ENCODE assay signal across 11 cellular contexts in genomic region chr5:463952-464351, GRCh38. TPM values are rescaled to one million over a fixed set of nuclear protein-coding genes. Genes with fewer than 3 reads are reported as not detected.
DNase-seq lines count a peak whose midpoint lies in the region; ATAC-seq and TF ChIP-seq lines count a peak whose summit lies in the region.
"Had no signal": no experiment of that assay in that cellular context is flagged by ENCODE, and none has a peak within 500 bp of the region (broad histone marks: within the 10 kb centered on the region; RNA-seq: fewer than 3 reads in every experiment).

No MANE protein-coding gene starts in this region.

- peak overlapping the region; percentile 69 for H3K27ac Mint-ChIP-seq in activated T-helper 2 cell treated with anti-CD3 and anti-CD28 coated beads, Interferon-gamma antibody, Interleukin-2, Interleukin-4, amounts not matched to agents 10 μg/mL and 5 μg/mL and 100 μg/mL, durations not matched to agents 14 hours and 24 hours and 36 hours
- H3K27ac Mint-ChIP-seq in naive thymus-derived CD8-positive, alpha-beta T cell: peak overlapping the region; percentile 77 to 97 (median 89)

- H3K27ac ChIP-seq in heart left ventricle (no peak overlapping the region), upper lobe of right lung (no peak overlapping the region)
- H3K27ac ChIP-seq: A549, cardiac muscle cell, ovary had no signal

- H3K4me3 Mint-ChIP-seq in activated T-helper 2 cell treated with anti-CD3 and anti-CD28 coated beads, Interferon-gamma antibody, Interleukin-2, Interleukin-4, amounts not matched to agents 10 μg/mL and 5 μg/mL and 100 μg/mL, durations not matched to agents 14 hours and 24 hours and 36 hours (ENCODE audit: low read depth): peak overlapping the region; percentile 2
- peak overlapping the region in 9 of 10 donors; percentile 46 to 74 (median 58) for H3K4me3 Mint-ChIP-seq in naive thymus-derived CD8-positive, alpha-beta T cell

- DNase-seq in heart left ventricle (peak in 3 of 5 donors; percentile 11 to 49 (median 18)), Right ventricle myocardium inferior (ENCODE audit: missing footprints) (no peak), upper lobe of right lung (peak; percentile 79), NCI-H1092 (lab: John Stamatoyannopoulos, UW) (no peak), OCI-M1 (lab: John Stamatoyannopoulos, UW) (no peak)
- DNase-seq in activated T-helper 2 cell treated with anti-CD3 and anti-CD28 coated beads, Interferon-gamma antibody, Interleukin-2, Interleukin-4, amounts not matched to agents 10 μg/mL and 5 μg/mL and 100 μg/mL, durations not matched to agents 14 hours and 24 hours and 36 hours (ENCODE audit: low spot score): peak; percentile 40
- DNase-seq in naive thymus-derived CD8-positive, alpha-beta T cell: peak; percentile 54 to 92 (median 86)
- DNase-seq: ovary had no signal

- POLR2A ChIA-PET in naive thymus-derived CD8-positive, alpha-beta T cell (lab: Charles Lee): interaction anchor here (0.8 to 1.5 kb wide), 6 partner anchors 8 to 246 kb away, joined by 3 to 7 read pairs (median 3); partner anchors contain the start of genes CCDC127 and SDHA

- peaks cover 36% of the 10 kb centered on the region for H3K4me1 Mint-ChIP-seq in activated T-helper 2 cell treated with anti-CD3 and anti-CD28 coated beads, Interferon-gamma antibody, Interleukin-2, Interleukin-4, amounts not matched to agents 10 μg/mL and 5 μg/mL and 100 μg/mL, durations not matched to agents 14 hours and 24 hours and 36 hours (ENCODE audit: low read depth)
- H3K4me1 Mint-ChIP-seq in naive thymus-derived CD8-positive, alpha-beta T cell: peaks cover 11 to 23% (median 19%) of the 10 kb centered on the region in 4 donors

- 66 to 79% (median 69%) methylated on average over 18 of the region's 18 CpGs for WGBS in heart left ventricle, 4 donors

- no peak overlapping the region for H3K4me3 ChIP-seq in heart left ventricle
- no peak overlapping the region for H3K4me3 ChIP-seq in upper lobe of right lung
- H3K4me3 ChIP-seq: A549, cardiac muscle cell, ovary had no signal

- H3K27me3 ChIP-seq in heart left ventricle: no peaks in the 10 kb centered on the region
- no peaks in the 10 kb centered on the region for H3K27me3 ChIP-seq in upper lobe of right lung
- H3K27me3 ChIP-seq: cardiac muscle cell, ovary had no signal

- H3K4me1 ChIP-seq in heart left ventricle: no peaks in the 10 kb centered on the region
- no peaks in the 10 kb centered on the region for H3K4me1 ChIP-seq in upper lobe of right lung

- TF ChIP-seq CTCF in heart left ventricle (IDR thresholded peaks at IDR 0.05) (no peak), upper lobe of right lung (IDR thresholded peaks at IDR 0.05) (no peak)

- TF ChIP-seq POLR2A in heart left ventricle (IDR thresholded peaks at IDR 0.05): no peak

- H3K9me3 ChIP-seq in heart left ventricle (no peaks in the 10 kb centered on the region), upper lobe of right lung (no peaks in the 10 kb centered on the region)
- H3K9me3 ChIP-seq: A549, ovary had no signal

- intact Hi-C loops in heart left ventricle (cut with DNase I): no loop called here
- intact Hi-C loops in Right ventricle myocardium inferior (cut with DNase I): no loop called here
- intact Hi-C loops in activated T-helper 2 cell treated with anti-CD3 and anti-CD28 coated beads, Interferon-gamma antibody, Interleukin-2, Interleukin-4, amounts not matched to agents 10 μg/mL and 5 μg/mL and 100 μg/mL, durations not matched to agents 14 hours and 24 hours and 36 hours (cut with micrococcal nuclease): no loop called here
- intact Hi-C loops in upper lobe of right lung (cut with DNase I): no loop called here

- ATAC-seq in heart left ventricle: no peak
- ATAC-seq in Right ventricle myocardium inferior: no peak
- ATAC-seq in naive thymus-derived CD8-positive, alpha-beta T cell: peak; percentile 99
- ATAC-seq in upper lobe of right lung: peak; percentile 65
- ATAC-seq in GM21528 (IDR thresholded peaks at IDR 0.05; ENCODE audit: low FRiP score, unreplicated experiment): no peak
- ATAC-seq: A549 had no signal

- peaks cover 68% of the 10 kb centered on the region for H3K36me3 Mint-ChIP-seq in activated T-helper 2 cell treated with anti-CD3 and anti-CD28 coated beads, Interferon-gamma antibody, Interleukin-2, Interleukin-4, amounts not matched to agents 10 μg/mL and 5 μg/mL and 100 μg/mL, durations not matched to agents 14 hours and 24 hours and 36 hours (ENCODE audit: low read depth)
- peaks cover 6 to 38% (median 12%) of the 10 kb centered on the region in 3 donors for H3K36me3 Mint-ChIP-seq in naive thymus-derived CD8-positive, alpha-beta T cell

- no peaks in the 10 kb centered on the region for H3K27me3 Mint-ChIP-seq in activated T-helper 2 cell treated with anti-CD3 and anti-CD28 coated beads, Interferon-gamma antibody, Interleukin-2, Interleukin-4, amounts not matched to agents 10 μg/mL and 5 μg/mL and 100 μg/mL, durations not matched to agents 14 hours and 24 hours and 36 hours (ENCODE audit: low read depth)
- no peaks in the 10 kb centered on the region for H3K27me3 Mint-ChIP-seq in naive thymus-derived CD8-positive, alpha-beta T cell

- H3K36me3 ChIP-seq in heart left ventricle: peaks cover 0 to 80% (median 72%) of the 10 kb centered on the region in 9 donors
- peaks cover 77% of the 10 kb centered on the region for H3K36me3 ChIP-seq in upper lobe of right lung
- H3K36me3 ChIP-seq: ovary had no signal

- no peaks in the 10 kb centered on the region for H3K9me3 Mint-ChIP-seq in activated T-helper 2 cell treated with anti-CD3 and anti-CD28 coated beads, Interferon-gamma antibody, Interleukin-2, Interleukin-4, amounts not matched to agents 10 μg/mL and 5 μg/mL and 100 μg/mL, durations not matched to agents 14 hours and 24 hours and 36 hours
- no peaks in the 10 kb centered on the region for H3K9me3 Mint-ChIP-seq in naive thymus-derived CD8-positive, alpha-beta T cell

RNA-seq across cellular contexts. Expression of gene EXOC3, which starts 21.0 kb away (rescaled TPM):
- 10 to 100 TPM; 33.6 to 45.5 (median 42.8) TPM for total RNA-seq in heart left ventricle
- 10 to 100 TPM; 20.6 to 45.4 TPM for polyA plus RNA-seq in heart left ventricle
- total RNA-seq in Right ventricle myocardium inferior: 47.3 TPM
- total RNA-seq in activated T-helper 2 cell treated with anti-CD3 and anti-CD28 coated beads, Interferon-gamma antibody, Interleukin-2, Interleukin-4, amounts not matched to agents 10 μg/mL and 5 μg/mL and 100 μg/mL, durations not matched to agents 14 hours and 24 hours and 36 hours: 62.3 and 66.4 TPM in 2 replicates
- 10 to 100 TPM; 93.3 to 99.5 TPM for total RNA-seq in naive thymus-derived CD8-positive, alpha-beta T cell
- 10 to 100 TPM; 29.7 to 57.1 (median 42.5) TPM for polyA plus RNA-seq in naive thymus-derived CD8-positive, alpha-beta T cell
- total RNA-seq in upper lobe of right lung: 59.5 TPM

Comparison
In these comparisons a context has a peak if more than half of its experiments do, and no peak if none do; other contexts are left out.
1. DNase-seq: peak in heart left ventricle (3 of 5), activated T-helper 2 cell treated with anti-CD3 and anti-CD28 coated beads, Interferon-gamma antibody, Interleukin-2, Interleukin-4, amounts not matched to agents 10 μg/mL and 5 μg/mL and 100 μg/mL, durations not matched to agents 14 hours and 24 hours and 36 hours (single experiment), naive thymus-derived CD8-positive, alpha-beta T cell (10 of 10) and upper lobe of right lung (single experiment); none in Right ventricle myocardium inferior (single experiment), NCI-H1092 (single experiment) and OCI-M1 (single experiment).
2. ATAC-seq: peak in naive thymus-derived CD8-positive, alpha-beta T cell (2 of 2) and upper lobe of right lung (single experiment); none in heart left ventricle (0 of 4), Right ventricle myocardium inferior (single experiment) and GM21528 (single experiment).